1 cellular context compared by ENCODE assay signal in genomic region chr1:20586939-20587638, GRCh38.
TF ChIP-seq lines count a peak whose summit lies in the region.

No MANE protein-coding gene starts in this region.

TF ChIP-seq in IMR-90, 13 proteins besides CTCF, POLR2A, EP300 and RAD21:
- TF ChIP-seq ELK1 (IDR thresholded peaks at IDR 0.05; ENCODE audit: borderline replicate concordance, low read depth, low read length) (no peak), MXI1 (IDR thresholded peaks at IDR 0.05; ENCODE audit: borderline replicate concordance, low read depth, low read length) (no peak), MAFK (IDR thresholded peaks at IDR 0.05; ENCODE audit: low read depth, low read length) (no peak), CEBPB (IDR thresholded peaks at IDR 0.05; ENCODE audit: low read depth, low read length) (no peak), SMC3 (IDR thresholded peaks at IDR 0.05; ENCODE audit: low read depth, low read length) (no peak), CHD1 (IDR thresholded peaks at IDR 0.05; ENCODE audit: low read depth, low read length) (no peak), RCOR1 (IDR thresholded peaks at IDR 0.05; ENCODE audit: insufficient replicate concordance, low read length) (no peak), NFE2L2 (IDR thresholded peaks at IDR 0.05; ENCODE audit: low read depth, low read length) (no peak), MAZ (IDR thresholded peaks at IDR 0.05; ENCODE audit: borderline replicate concordance, low read depth, low read length) (no peak), BHLHE40 (IDR thresholded peaks at IDR 0.05; ENCODE audit: low read depth, low read length) (no peak), FOS (IDR thresholded peaks at IDR 0.05; ENCODE audit: low read depth, low read length) (no peak), USF2 (IDR thresholded peaks at IDR 0.05; ENCODE audit: low read depth, low read length) (no peak), RFX5 (IDR thresholded peaks at IDR 0.05; ENCODE audit: low read depth, low read length) (no peak)
